8 cellular contexts compared by ENCODE assay signal in the genomic region with DNA sequence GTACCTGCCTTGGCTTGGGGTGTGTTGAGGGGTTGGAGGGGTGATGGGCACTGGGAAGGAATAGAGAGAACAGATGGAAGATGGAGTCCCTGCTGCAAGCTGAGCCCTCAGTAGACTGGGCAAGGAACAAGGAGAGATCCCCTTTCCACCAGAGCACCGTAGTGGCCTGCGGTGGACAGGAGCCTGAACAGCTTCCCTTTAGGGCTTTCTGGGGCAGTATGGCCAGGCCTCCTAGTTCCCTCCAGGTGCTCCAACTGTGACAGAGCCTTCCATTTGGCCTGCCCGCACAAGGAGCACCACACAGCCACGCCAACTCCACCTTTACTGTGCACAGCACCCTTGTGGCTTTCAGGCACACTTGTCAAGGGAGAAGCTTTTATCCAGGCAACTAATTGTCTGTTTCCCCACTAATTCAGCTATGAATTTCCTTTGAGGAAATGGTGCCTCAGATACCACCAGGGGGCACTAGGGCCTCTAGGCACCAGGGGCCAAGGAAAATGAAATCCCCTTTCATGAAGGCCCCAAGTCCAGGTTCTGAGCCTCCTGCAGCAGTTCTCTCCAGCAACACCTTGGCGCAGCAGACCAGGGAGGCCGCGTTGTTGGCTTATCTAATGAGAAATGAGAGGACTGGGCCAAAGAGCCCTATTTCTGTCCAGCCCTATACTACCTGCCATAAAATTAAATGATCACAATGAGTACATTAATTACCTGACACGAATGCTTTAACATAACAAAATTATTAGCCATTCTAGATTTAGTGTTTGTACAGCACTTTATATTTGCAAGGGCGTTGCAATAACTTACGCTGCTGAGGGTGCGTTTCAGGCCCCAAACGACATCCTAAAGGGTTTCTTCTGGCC. TPM values are rescaled to one million over a fixed set of nuclear protein-coding genes. Genes with fewer than 3 reads are reported as not detected.
DNase-seq lines count a peak whose midpoint lies in the region; ATAC-seq and TF ChIP-seq lines count a peak whose summit lies in the region.

No MANE protein-coding gene starts in this region.

- H3K27ac ChIP-seq in DND-41 (ENCODE audit: low read length) (no peak overlapping the region), Karpas-422 (ENCODE audit: low read length) (no peak overlapping the region)

- H3K4me3 ChIP-seq in DND-41 (ENCODE audit: low read depth in 1 of 2, low read length in 2 of 2) (no peak overlapping the region), Karpas-422 (ENCODE audit: low read length) (no peak overlapping the region), astrocyte of the spinal cord (ENCODE audit: low read depth, low read length) (no peak overlapping the region)

- H2AFZ ChIP-seq in DND-41 (ENCODE audit: low read depth, low read length) (no peak overlapping the region), Karpas-422 (ENCODE audit: low read length) (no peak overlapping the region)

- TF ChIP-seq CTCF in DND-41 (IDR thresholded peaks at IDR 0.05; ENCODE audit: borderline replicate concordance, extremely low read depth, low read length, poor library complexity, severe bottlenecking) (peak; percentile 73), astrocyte of the spinal cord (IDR thresholded peaks at IDR 0.05; ENCODE audit: low read depth, low read length) (peak; percentile 80)

- H3K9me3 ChIP-seq in DND-41 (ENCODE audit: insufficient read depth, low read length, severe bottlenecking) (no peaks in the 10 kb centered on the region), Karpas-422 (ENCODE audit: low read length) (no peaks in the 10 kb centered on the region)

- H4K20me1 ChIP-seq in DND-41 (ENCODE audit: insufficient read depth, low read length) (no peaks in the 10 kb centered on the region), Karpas-422 (ENCODE audit: insufficient read depth, low read depth, low read length) (no peaks in the 10 kb centered on the region)

- H3K27me3 ChIP-seq in DND-41 (ENCODE audit: insufficient read depth, low read length, poor library complexity) (peaks cover 16% of the 10 kb centered on the region), Karpas-422 (ENCODE audit: low read length) (no peaks in the 10 kb centered on the region)

- in situ Hi-C loops in astrocyte of the spinal cord (cut with HindIII; ENCODE audit: low sequenced_read_pairs), result no loop called here

- H3K4me2 ChIP-seq in DND-41 (ENCODE audit: insufficient read depth, low read length), result no peak overlapping the region
- H3K4me2 ChIP-seq in Karpas-422 (ENCODE audit: low read depth, low read length, poor library complexity, severe bottlenecking), result no peak overlapping the region

- no peaks in the 10 kb centered on the region for H3K36me3 ChIP-seq in DND-41 (ENCODE audit: insufficient read depth, low read length)
- H3K36me3 ChIP-seq in Karpas-422 (ENCODE audit: insufficient read depth, low read length), result no peaks in the 10 kb centered on the region

- H3K9ac ChIP-seq in DND-41 (ENCODE audit: low read depth, low read length) (no peak overlapping the region), Karpas-422 (ENCODE audit: low read length) (no peak overlapping the region)

- no peaks in the 10 kb centered on the region for H3K9me2 ChIP-seq in Karpas-422 (replicated peaks; ENCODE audit: insufficient read depth, low read length)

- ATAC-seq in DND-41 (ENCODE audit: insufficient read depth, low read depth), result peak; percentile 54; the same call in 1 of the 3 replicates
- ATAC-seq in SK-N-SH treated with all-trans-retinoic acid at 6 μM for 48 hours, result peak; percentile 66
- no peak for ATAC-seq in GM19023 (IDR thresholded peaks at IDR 0.05; ENCODE audit: unreplicated experiment)

- no peaks in the 10 kb centered on the region for H3K79me2 ChIP-seq in DND-41 (ENCODE audit: insufficient read depth, low read length)
- no peaks in the 10 kb centered on the region for H3K79me2 ChIP-seq in Karpas-422 (ENCODE audit: low read length)

- no peaks in the 10 kb centered on the region for H3K4me1 ChIP-seq in DND-41 (ENCODE audit: insufficient read depth, low read length)
- no peaks in the 10 kb centered on the region for H3K4me1 ChIP-seq in Karpas-422 (ENCODE audit: low read length)

- DNase-seq in DND-41 (peak; percentile 50), Karpas-422 (peak; percentile 86), astrocyte of the spinal cord (ENCODE audit: low read depth, low spot score) (peak; percentile 46), iPS-NIHi7 (ENCODE audit: extremely low spot score) (peak; percentile 84), NCI-H2171 (lab: John Stamatoyannopoulos, UW) (no peak)
- peak; percentile 14 to 15 for DNase-seq in stimulated activated CD4-positive, alpha-beta T cell treated with anti-CD3 and anti-CD28 coated beads, Interleukin-1b, Interleukin-23, amount 100 ng/mL, for 4 hours (ENCODE audit: low read depth in 2 of 2)

TF ChIP-seq in SK-N-SH treated with all-trans-retinoic acid at 6 μM for 48 hours, 23 proteins besides CTCF, POLR2A, EP300 and RAD21:
- TF ChIP-seq ZFP3 (CRISPR knock-in tag; IDR thresholded peaks at IDR 0.05) (no peak), GLIS3 (CRISPR knock-in tag; IDR thresholded peaks at IDR 0.05) (no peak), ZNF565 (CRISPR knock-in tag; conservative IDR thresholded peaks at IDR 0.05; ENCODE audit: low read depth) (no peak), BACH2 (CRISPR knock-in tag; IDR thresholded peaks at IDR 0.05; ENCODE audit: borderline replicate concordance) (no peak), OSR1 (CRISPR knock-in tag; IDR thresholded peaks at IDR 0.05) (no peak), ZC3H10 (CRISPR knock-in tag; IDR thresholded peaks at IDR 0.05) (no peak)
- TF ChIP-seq, protein P1, sequence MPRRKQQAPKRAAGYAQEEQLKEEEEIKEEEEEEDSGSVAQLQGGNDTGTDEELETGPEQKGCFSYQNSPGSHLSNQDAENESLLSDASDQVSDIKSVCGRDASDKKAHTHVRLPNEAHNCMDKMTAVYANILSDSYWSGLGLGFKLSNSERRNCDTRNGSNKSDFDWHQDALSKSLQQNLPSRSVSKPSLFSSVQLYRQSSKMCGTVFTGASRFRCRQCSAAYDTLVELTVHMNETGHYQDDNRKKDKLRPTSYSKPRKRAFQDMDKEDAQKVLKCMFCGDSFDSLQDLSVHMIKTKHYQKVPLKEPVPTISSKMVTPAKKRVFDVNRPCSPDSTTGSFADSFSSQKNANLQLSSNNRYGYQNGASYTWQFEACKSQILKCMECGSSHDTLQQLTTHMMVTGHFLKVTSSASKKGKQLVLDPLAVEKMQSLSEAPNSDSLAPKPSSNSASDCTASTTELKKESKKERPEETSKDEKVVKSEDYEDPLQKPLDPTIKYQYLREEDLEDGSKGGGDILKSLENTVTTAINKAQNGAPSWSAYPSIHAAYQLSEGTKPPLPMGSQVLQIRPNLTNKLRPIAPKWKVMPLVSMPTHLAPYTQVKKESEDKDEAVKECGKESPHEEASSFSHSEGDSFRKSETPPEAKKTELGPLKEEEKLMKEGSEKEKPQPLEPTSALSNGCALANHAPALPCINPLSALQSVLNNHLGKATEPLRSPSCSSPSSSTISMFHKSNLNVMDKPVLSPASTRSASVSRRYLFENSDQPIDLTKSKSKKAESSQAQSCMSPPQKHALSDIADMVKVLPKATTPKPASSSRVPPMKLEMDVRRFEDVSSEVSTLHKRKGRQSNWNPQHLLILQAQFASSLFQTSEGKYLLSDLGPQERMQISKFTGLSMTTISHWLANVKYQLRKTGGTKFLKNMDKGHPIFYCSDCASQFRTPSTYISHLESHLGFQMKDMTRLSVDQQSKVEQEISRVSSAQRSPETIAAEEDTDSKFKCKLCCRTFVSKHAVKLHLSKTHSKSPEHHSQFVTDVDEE (CRISPR knock-in tag; IDR thresholded peaks at IDR 0.05), result no peak
- TF ChIP-seq, protein P2, sequence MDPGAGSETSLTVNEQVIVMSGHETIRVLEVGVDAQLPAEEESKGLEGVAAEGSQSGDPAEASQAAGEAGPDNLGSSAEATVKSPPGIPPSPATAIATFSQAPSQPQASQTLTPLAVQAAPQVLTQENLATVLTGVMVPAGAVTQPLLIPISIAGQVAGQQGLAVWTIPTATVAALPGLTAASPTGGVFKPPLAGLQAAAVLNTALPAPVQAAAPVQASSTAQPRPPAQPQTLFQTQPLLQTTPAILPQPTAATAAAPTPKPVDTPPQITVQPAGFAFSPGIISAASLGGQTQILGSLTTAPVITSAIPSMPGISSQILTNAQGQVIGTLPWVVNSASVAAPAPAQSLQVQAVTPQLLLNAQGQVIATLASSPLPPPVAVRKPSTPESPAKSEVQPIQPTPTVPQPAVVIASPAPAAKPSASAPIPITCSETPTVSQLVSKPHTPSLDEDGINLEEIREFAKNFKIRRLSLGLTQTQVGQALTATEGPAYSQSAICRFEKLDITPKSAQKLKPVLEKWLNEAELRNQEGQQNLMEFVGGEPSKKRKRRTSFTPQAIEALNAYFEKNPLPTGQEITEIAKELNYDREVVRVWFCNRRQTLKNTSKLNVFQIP (CRISPR knock-in tag; IDR thresholded peaks at IDR 0.05; ENCODE audit: borderline replicate concordance, low read depth), result no peak

RNA-seq across cellular contexts. Expression of a gene that starts 23.1 kb away (rescaled TPM):
- 50.3 and 67.2 TPM in 2 replicates for total RNA-seq in Karpas-422 (2014; rRNA removed; shearing (Covaris generic); ENCODE audit: low replicate concordance)

RNA-seq across cellular contexts. Expression of a gene that starts 26.9 kb away (rescaled TPM):
- total RNA-seq in Karpas-422 (2014; rRNA removed; shearing (Covaris generic); ENCODE audit: low replicate concordance), result 73.6 and 147 TPM in 2 replicates
